In genomic region chr10:1715821-1716220, GRCh38 we compare ENCODE assay signal across 9 cellular contexts. TPM values are rescaled to one million over a fixed set of nuclear protein-coding genes. Genes with fewer than 3 reads are reported as not detected.
A peak's percentile ranks its signal among the peaks of the same experiment; 100 is the strongest.
DNase-seq lines count a peak whose midpoint lies in the region; ATAC-seq, FAIRE-seq and TF ChIP-seq lines count a peak whose summit lies in the region.
"Had no signal": no experiment of that assay in that cellular context is flagged by ENCODE, and none has a peak within 500 bp of the region (broad histone marks: within the 10 kb centered on the region; RNA-seq: fewer than 3 reads in every experiment).

No MANE protein-coding gene starts in this region.

- TF ChIP-seq CTCF in OCI-LY3 (IDR thresholded peaks at IDR 0.05; ENCODE audit: low read depth, low read length) (peak; percentile 9; the same call in 1 of the 2 replicates), keratinocyte (optimal IDR thresholded peaks at IDR 0.05 in 1 of 3, IDR thresholded peaks at IDR 0.05 in 1 of 3, conservative IDR thresholded peaks at IDR 0.05 in 1 of 3; ENCODE audit: extremely low read depth in 1 of 3, insufficient read depth in 2 of 3, low read length in 3 of 3) (peak; percentile 16 to 90 (median 34))

- H4K20me1 ChIP-seq in OCI-LY3 (ENCODE audit: insufficient read depth, low read length) = no peaks in the 10 kb centered on the region
- H4K20me1 ChIP-seq in keratinocyte (ENCODE audit: control insufficient read depth, extremely low read depth, insufficient read depth, low read length) = no peaks in the 10 kb centered on the region

- H3K9ac ChIP-seq in OCI-LY3 (ENCODE audit: low read length) (no peak overlapping the region), keratinocyte (ENCODE audit: control insufficient read depth, extremely low read depth, insufficient read depth, low read length) (no peak overlapping the region)

- H3K4me3 ChIP-seq in OCI-LY3 (ENCODE audit: low read length) (no peak overlapping the region), keratinocyte (ENCODE audit: control insufficient read depth in 2 of 3, extremely low read depth in 1 of 3, insufficient read depth in 2 of 3, low read depth in 1 of 3, low read length in 3 of 3) (no peak overlapping the region)
- H3K4me3 ChIP-seq: SJSA1 had no signal

- DNase-seq in A172 (ENCODE audit: low spot score) (peak; percentile 6), keratinocyte (ENCODE audit: low read depth, low spot score) (peak; percentile 1), NCI-H187 treated with DMSO at 0.1 percent for 48 hours (lab: John Stamatoyannopoulos, UW) (no peak), NCI-H1417 treated with DMSO at 0.1 percent for 48 hours (lab: John Stamatoyannopoulos, UW) (no peak), NCI-H748 treated with DMSO at 0.1 percent for 48 hours (lab: John Stamatoyannopoulos, UW) (no peak), SKM-1 (lab: John Stamatoyannopoulos, UW; ENCODE audit: unreplicated experiment) (no peak)

- H3K79me2 ChIP-seq in OCI-LY3 (ENCODE audit: low read length) (no peaks in the 10 kb centered on the region), keratinocyte (ENCODE audit: control insufficient read depth, insufficient read depth, low read length) (no peaks in the 10 kb centered on the region)

- peak; percentile 56 for FAIRE-seq in keratinocyte (lab: Jason Lieb, UNC)

- H3K4me2 ChIP-seq in OCI-LY3 (ENCODE audit: low read length) (no peak overlapping the region), keratinocyte (ENCODE audit: control insufficient read depth, extremely low read depth, insufficient read depth, low read depth, low read length) (no peak overlapping the region)

- no peaks in the 10 kb centered on the region for H3K27me3 ChIP-seq in OCI-LY3 (ENCODE audit: low read depth, low read length)
- H3K27me3 ChIP-seq in keratinocyte (ENCODE audit: control insufficient read depth, extremely low read depth, insufficient read depth, low read length) = no peaks in the 10 kb centered on the region
- H3K27me3 ChIP-seq: SJSA1 had no signal

- H3K36me3 ChIP-seq in OCI-LY3 (replicated peaks; ENCODE audit: low read depth, low read length) (no peaks in the 10 kb centered on the region), keratinocyte (ENCODE audit: control insufficient read depth in 2 of 2, extremely low read depth in 1 of 2, insufficient read depth in 2 of 2, low read length in 2 of 2) (no peaks in the 10 kb centered on the region)
- H3K36me3 ChIP-seq: SJSA1 had no signal

- H3K4me1 ChIP-seq in OCI-LY3 (ENCODE audit: low read length) = no peaks in the 10 kb centered on the region
- H3K4me1 ChIP-seq in keratinocyte (ENCODE audit: control insufficient read depth, extremely low read depth, insufficient read depth, low read length) = no peaks in the 10 kb centered on the region
- H3K4me1 ChIP-seq: SJSA1 had no signal

- dilution Hi-C loops in keratinocyte (cut with MboI; ENCODE audit: extremely low pct_ligation_motif_present, low sequenced_read_pairs) = no loop called here

- H3K9me3 ChIP-seq in OCI-LY3 (ENCODE audit: insufficient read depth, low read length) (no peaks in the 10 kb centered on the region), keratinocyte (ENCODE audit: control insufficient read depth, low read depth, low read length) (no peaks in the 10 kb centered on the region)
- H3K9me3 ChIP-seq: SJSA1 had no signal

- H2AFZ ChIP-seq in OCI-LY3 (ENCODE audit: low read depth, low read length) (no peak overlapping the region), keratinocyte (ENCODE audit: control insufficient read depth, low read length) (no peak overlapping the region)

- peak; percentile 92 for ATAC-seq in GM19351 (IDR thresholded peaks at IDR 0.05; ENCODE audit: unreplicated experiment)

- H3K27ac ChIP-seq in OCI-LY3 (ENCODE audit: low read length) (no peak overlapping the region), keratinocyte (ENCODE audit: control insufficient read depth, insufficient read depth, low read length) (no peak overlapping the region)
- H3K27ac ChIP-seq: SJSA1 had no signal

- H3K9me1 ChIP-seq in keratinocyte (ENCODE audit: control insufficient read depth, extremely low read depth, insufficient read depth, low read length) = no peaks in the 10 kb centered on the region

RNA-seq across cellular contexts. Expression of gene ADARB2, which starts 21.5 kb away (rescaled TPM):
- total RNA-seq in A172 (2014; rRNA removed; shearing (Covaris generic)) = 0.38 and 1.2 TPM in 2 replicates
- polyA plus RNA-seq in keratinocyte = 0.06 to 0.13 TPM in 2 of 3 replicates, not detected in the other
- not detected for polyA plus RNA-seq in keratinocyte (2011; ENCODE audit: low read depth)
- 0.04 TPM in 1 of 2 replicates, not detected in the other for polyA plus RNA-seq in keratinocyte (2011; cell fraction: cytosol; rRNA removed)
- polyA plus RNA-seq in keratinocyte (2011; cell fraction: nucleus; rRNA removed) = 0.03 and 0.24 TPM in 2 replicates
- not detected in 2 replicates for polyA plus RNA-seq in keratinocyte (2012; ENCODE audit: low replicate concordance)
- polyA minus RNA-seq in keratinocyte = 0.03 to 0.43 TPM (median 0.06 TPM) in 3 replicates
- polyA minus RNA-seq in keratinocyte (2011; cell fraction: cytosol; rRNA and poly(A)+ RNA removed) = not detected
- polyA minus RNA-seq in keratinocyte (2011; cell fraction: nucleus; rRNA and poly(A)+ RNA removed) = 0.08 TPM in 1 of 2 replicates, not detected in the other
- total RNA-seq: SJSA1 had no signal

Comparison
In these comparisons a context has a peak if more than half of its experiments do, and no peak if none do; other contexts are left out.
1. DNase-seq: peak in A172 (single experiment) and keratinocyte (single experiment); none in NCI-H187 treated with DMSO at 0.1 percent for 48 hours (single experiment), NCI-H1417 treated with DMSO at 0.1 percent for 48 hours (single experiment), NCI-H748 treated with DMSO at 0.1 percent for 48 hours (single experiment) and SKM-1 (single experiment).